ENCODE assay signal across 14 cellular contexts in genomic region chr9:18459958-18460584, GRCh38. TPM values are rescaled to one million over a fixed set of nuclear protein-coding genes. Genes with fewer than 3 reads are reported as not detected.
A peak's percentile ranks its signal among the peaks of the same experiment; 100 is the strongest.
DNase-seq lines count a peak whose midpoint lies in the region; TF ChIP-seq lines count a peak whose summit lies in the region.
"Had no signal": no experiment of that assay in that cellular context is flagged by ENCODE, and none has a peak within 500 bp of the region (broad histone marks: within the 10 kb centered on the region; RNA-seq: fewer than 3 reads in every experiment).

No MANE protein-coding gene starts in this region.

- no peaks in the 10 kb centered on the region for H3K36me3 ChIP-seq in kidney epithelial cell (ENCODE audit: control insufficient read depth, insufficient read depth, low read length)
- H3K36me3 ChIP-seq: upper lobe of left lung had no signal

- DNase-seq in AG08395 (ENCODE audit: low spot score) (peak; percentile 84), LHCN-M2 (ENCODE audit: low read depth) (peak; percentile 95), cardiac fibroblast (ENCODE audit: low read depth in 2 of 2) (peak; percentile 90 to 97), kidney epithelial cell (ENCODE audit: low read depth) (peak; percentile 54), glutamatergic neuron (no peak), dorsolateral prefrontal cortex (no peak), coronary artery (ENCODE audit: low spot score) (no peak), HEK293T (ENCODE audit: extremely low spot score) (no peak)
- DNase-seq: amygdala; naive thymus-derived CD8-positive, alpha-beta T cell; NCI-H510A treated with DMSO at 0.1 percent for 48 hours; SIG-M5; upper lobe of left lung had no signal

- POLR2A ChIA-PET in HEK293T (lab: Yijun Ruan, JAX) = no interaction called here

- H3K4me3 Mint-ChIP-seq in glutamatergic neuron (ENCODE audit: unreplicated experiment) = no peak overlapping the region
- H3K4me3 Mint-ChIP-seq: naive thymus-derived CD8-positive, alpha-beta T cell; WTC11 had no signal

- intact Hi-C loops in dorsolateral prefrontal cortex (cut with DNase I) = no loop called here

- no peaks in the 10 kb centered on the region for H3K36me3 Mint-ChIP-seq in glutamatergic neuron (ENCODE audit: unreplicated experiment)
- H3K36me3 Mint-ChIP-seq: naive thymus-derived CD8-positive, alpha-beta T cell; WTC11 had no signal

- H3K4me1 Mint-ChIP-seq in glutamatergic neuron (ENCODE audit: low read depth, unreplicated experiment) = no peaks in the 10 kb centered on the region
- H3K4me1 Mint-ChIP-seq: naive thymus-derived CD8-positive, alpha-beta T cell; WTC11 had no signal

- CTCF ChIA-PET in HEK293T (lab: Yijun Ruan, JAX) = interaction anchor here (0.6 kb wide), 1 partner anchor 205 kb away, joined by 3 read pairs; no protein-coding TSS in a partner anchor

- TF ChIP-seq CTCF in cardiac fibroblast (IDR thresholded peaks at IDR 0.05; ENCODE audit: low read depth, low read length) (no peak), kidney epithelial cell (IDR thresholded peaks at IDR 0.05; ENCODE audit: insufficient read depth, low read length, poor library complexity, severe bottlenecking) (no peak), glutamatergic neuron (IDR thresholded peaks at IDR 0.05; ENCODE audit: partially characterized antibody, unreplicated experiment) (no peak), dorsolateral prefrontal cortex (IDR thresholded peaks at IDR 0.05 in 54 of 56, conservative IDR thresholded peaks at IDR 0.05 in 2 of 56; ENCODE audit: low read depth in 1 of 56, partially characterized antibody in 56 of 56) (no peak), coronary artery (IDR thresholded peaks at IDR 0.05) (no peak)

- no peak overlapping the region for H3K27ac Mint-ChIP-seq in glutamatergic neuron (ENCODE audit: unreplicated experiment)
- H3K27ac Mint-ChIP-seq: naive thymus-derived CD8-positive, alpha-beta T cell; WTC11 had no signal

- H3K9me3 Mint-ChIP-seq in glutamatergic neuron (ENCODE audit: unreplicated experiment) = no peaks in the 10 kb centered on the region
- H3K9me3 Mint-ChIP-seq: WTC11 had no signal

- no peaks in the 10 kb centered on the region for H3K27me3 Mint-ChIP-seq in glutamatergic neuron (ENCODE audit: unreplicated experiment)

- H3K27me3 ChIP-seq in kidney epithelial cell (ENCODE audit: control insufficient read depth, insufficient read depth, low read length) = no peaks in the 10 kb centered on the region
- H3K27me3 ChIP-seq in dorsolateral prefrontal cortex = peaks cover 0 to 4% (median 0%) of the 10 kb centered on the region in 45 donors
- H3K27me3 ChIP-seq: upper lobe of left lung had no signal

- H3K27ac ChIP-seq in dorsolateral prefrontal cortex (no peak overlapping the region), coronary artery (peak overlapping the region in 1 of 2 donors; percentile 31)
- H3K27ac ChIP-seq: upper lobe of left lung had no signal

- no peak overlapping the region for H3K4me3 ChIP-seq in cardiac fibroblast (replicated peaks in 1 of 2; ENCODE audit: low read depth in 2 of 2, low read length in 2 of 2)
- no peak overlapping the region for H3K4me3 ChIP-seq in kidney epithelial cell (ENCODE audit: low read depth, low read length)
- H3K4me3 ChIP-seq in dorsolateral prefrontal cortex = no peak overlapping the region
- H3K4me3 ChIP-seq in coronary artery = no peak overlapping the region
- H3K4me3 ChIP-seq: upper lobe of left lung had no signal

TF ChIP-seq in HEK293T, 16 proteins besides CTCF, POLR2A, EP300 and RAD21:
- TF ChIP-seq TARDBP (IDR thresholded peaks at IDR 0.05) (no peak), FOXK2 (IDR thresholded peaks at IDR 0.05) (no peak), NFRKB (IDR thresholded peaks at IDR 0.05) (no peak)

RNA-seq across cellular contexts. Expression of gene ADAMTSL1, which starts 13.9 kb away (rescaled TPM):
- total RNA-seq in LHCN-M2 (2014; rRNA removed) (74.5 and 85.1 TPM in 2 replicates), kidney epithelial cell (0.08 and 0.62 TPM in 2 replicates), glutamatergic neuron (ENCODE audit: unreplicated experiment) (0.91 TPM), dorsolateral prefrontal cortex (10 to 100 TPM in 4 of 120 experiments, 1 to 10 TPM in 116; 1.8 to 12.6 (median 4.7) TPM)
- polyA plus RNA-seq in LHCN-M2 (2012) = 61.3 TPM
- total RNA-seq: naive thymus-derived CD8-positive, alpha-beta T cell had no signal
- polyA plus RNA-seq: naive thymus-derived CD8-positive, alpha-beta T cell had no signal

Comparison
In these comparisons a context has a peak if more than half of its experiments do, and no peak if none do; other contexts are left out.
1. DNase-seq: peak in AG08395 (single experiment), LHCN-M2 (single experiment), cardiac fibroblast (2 of 2) and kidney epithelial cell (single experiment); none in glutamatergic neuron (single experiment), dorsolateral prefrontal cortex (0 of 10), coronary artery (single experiment) and HEK293T (single experiment).